Comparison of ENCODE assay signal across 23 cellular contexts in genomic region chr1:43439121-43439581, GRCh38. TPM values are rescaled to one million over a fixed set of nuclear protein-coding genes. Genes with fewer than 3 reads are reported as not detected.
DNase-seq lines count a peak whose midpoint lies in the region; ATAC-seq and TF ChIP-seq lines count a peak whose summit lies in the region.
"Had no signal": no experiment of that assay in that cellular context is flagged by ENCODE, and none has a peak within 500 bp of the region (broad histone marks: within the 10 kb centered on the region; RNA-seq: fewer than 3 reads in every experiment).

No MANE protein-coding gene starts in this region.

- peak overlapping the region; percentile 46 for H3K9ac ChIP-seq in neuronal stem cell (ENCODE audit: low read depth, low read length, poor library complexity)

- H3K36me3 ChIP-seq in heart right ventricle (peaks cover 0 to 100% (median 49%) of the 10 kb centered on the region in 9 donors), neuronal stem cell (replicated peaks in 1 of 2; ENCODE audit: control insufficient read depth in 2 of 2, insufficient read depth in 2 of 2, low read length in 2 of 2) (peaks cover 27 to 79% of the 10 kb centered on the region in 2 donors), uterus (no peaks in the 10 kb centered on the region)
- H3K36me3 ChIP-seq: breast epithelium, colonic mucosa had no signal

- H3K4me3 ChIP-seq in heart right ventricle: no peak overlapping the region
- H3K4me3 ChIP-seq in neuronal stem cell (ENCODE audit: low read length in 2 of 2): no peak overlapping the region
- H3K4me3 ChIP-seq in uterus: no peak overlapping the region
- H3K4me3 ChIP-seq: breast epithelium, colonic mucosa, Peyer's patch had no signal

- H2BK5ac ChIP-seq in neuronal stem cell (ENCODE audit: low read length): no peak overlapping the region

- H3K14ac ChIP-seq in neuronal stem cell (ENCODE audit: low read length): no peak overlapping the region

- no peak overlapping the region for H4K8ac ChIP-seq in neuronal stem cell (ENCODE audit: low read depth, low read length)

- H3K27ac ChIP-seq in heart right ventricle (no peak overlapping the region), neuronal stem cell (replicated peaks; ENCODE audit: low read length) (no peak overlapping the region), uterus (no peak overlapping the region)
- H3K27ac ChIP-seq: 22Rv1, breast epithelium, colonic mucosa, Peyer's patch had no signal

- no peak overlapping the region for H4K91ac ChIP-seq in neuronal stem cell (ENCODE audit: low read depth, low read length, poor library complexity)

- no peak overlapping the region for H3K4ac ChIP-seq in neuronal stem cell (ENCODE audit: low read length)

- no peak overlapping the region for H3K4me2 ChIP-seq in neuronal stem cell (ENCODE audit: insufficient read depth, low read length, poor library complexity, severe bottlenecking)

- whole genome bisulfite sequencing in heart right ventricle, 2 donors: 92 to 93% methylated on average over 8 of the region's 8 CpGs
- WGBS in neuronal stem cell (ENCODE audit: extremely low coverage in 2 of 2, insufficient read length in 2 of 2, insufficient replicate concordance in 1 of 2), 2 donors: no CpG with 5 or more reads among the region's 8 CpGs

- H3K9me3 ChIP-seq in heart right ventricle (no peaks in the 10 kb centered on the region), neuronal stem cell (replicated peaks in 1 of 2; ENCODE audit: control insufficient read depth in 2 of 2, insufficient read depth in 1 of 2, low read depth in 1 of 2, low read length in 2 of 2) (no peaks in the 10 kb centered on the region), uterus (no peaks in the 10 kb centered on the region)
- H3K9me3 ChIP-seq: breast epithelium, Caco-2, colonic mucosa, Peyer's patch had no signal

- H2BK15ac ChIP-seq in neuronal stem cell (ENCODE audit: low read length): no peak overlapping the region

- no peak overlapping the region for H2BK12ac ChIP-seq in neuronal stem cell (ENCODE audit: low read length)

- no peak overlapping the region for H3K23ac ChIP-seq in neuronal stem cell (ENCODE audit: low read depth, low read length, poor library complexity)

- no peaks in the 10 kb centered on the region for H3K27me3 ChIP-seq in heart right ventricle
- H3K27me3 ChIP-seq in neuronal stem cell (ENCODE audit: control insufficient read depth in 3 of 3, insufficient read depth in 3 of 3, low read depth in 1 of 3, low read length in 3 of 3): no peaks in the 10 kb centered on the region
- no peaks in the 10 kb centered on the region for H3K27me3 ChIP-seq in uterus
- H3K27me3 ChIP-seq: breast epithelium, colonic mucosa, Peyer's patch had no signal

- no peak overlapping the region for H3K18ac ChIP-seq in neuronal stem cell (ENCODE audit: low read length)

- H2BK120ac ChIP-seq in neuronal stem cell (ENCODE audit: low read depth, low read length): no peak overlapping the region

- no peak for ATAC-seq in heart right ventricle
- ATAC-seq: activated T-cell treated with anti-CD3 and anti-CD28 coated beads, Interleukin-2, amount 50 U/mL, for 4 hours; stimulated activated memory B cell treated with anti-CD40 and anti-IgM and Interleukin-4, amounts not matched to agents 10 μg/mL and 1 μg/mL and 100 μg/mL, for 72 hours had no signal

- intact Hi-C loops in cardiac septum (cut with DNase I): no loop called here
- intact Hi-C loops in heart right ventricle (cut with DNase I): no loop called here
- intact Hi-C loops in uterus (cut with DNase I; ENCODE audit: low total_unique reads): no loop called here

- peaks cover 0 to 16% (median 5%) of the 10 kb centered on the region in 9 donors for H3K4me1 ChIP-seq in heart right ventricle
- peaks cover 6 to 22% of the 10 kb centered on the region in 2 donors for H3K4me1 ChIP-seq in neuronal stem cell (ENCODE audit: control insufficient read depth in 2 of 2, insufficient read depth in 1 of 2, low read depth in 1 of 2, low read length in 2 of 2)
- H3K4me1 ChIP-seq in uterus: no peaks in the 10 kb centered on the region
- H3K4me1 ChIP-seq: breast epithelium, Caco-2, colonic mucosa had no signal

- TF ChIP-seq POLR2A in uterus (IDR thresholded peaks at IDR 0.05): no peak

- no peak overlapping the region for H2AK5ac ChIP-seq in neuronal stem cell (ENCODE audit: low read depth, low read length)

- no peaks in the 10 kb centered on the region for H3K79me1 ChIP-seq in neuronal stem cell (ENCODE audit: low read depth, low read length)

- TF ChIP-seq CTCF in heart right ventricle (IDR thresholded peaks at IDR 0.05): no peak
- no peak for TF ChIP-seq CTCF in uterus (IDR thresholded peaks at IDR 0.05)

- H2AFZ ChIP-seq in neuronal stem cell (ENCODE audit: low read length): no peak overlapping the region

- DNase-seq in DMS53 (lab: John Stamatoyannopoulos, UW): peak; percentile 51
- DNase-seq in DMS53 treated with DMSO at 0.1 percent for 48 hours (lab: John Stamatoyannopoulos, UW; ENCODE audit: unreplicated experiment): no peak
- peak; percentile 56 for DNase-seq in cardiac septum (ENCODE audit: low spot score)
- DNase-seq in heart right ventricle: no peak
- DNase-seq in neuronal stem cell (ENCODE audit: low spot score): no peak
- DNase-seq in uterus: peak; percentile 12 to 21
- no peak for DNase-seq in pons (ENCODE audit: low spot score)
- no peak for DNase-seq in HK-2 (ENCODE audit: unreplicated experiment)
- DNase-seq: activated CD4-positive, alpha-beta T cell treated with anti-CD3 and anti-CD28 coated beads for 4 hours; activated naive CD4-positive, alpha-beta T cell; activated T-cell treated with anti-CD3 and anti-CD28 coated beads, Interleukin-2, amount 50 U/mL, for 4 hours; C1 segment of cervical spinal cord; Caco-2; colonic mucosa; effector CD8-positive, alpha-beta T cell; HCEC 1CT; Kasumi-1; NCI-H1417 treated with DMSO at 0.1 percent for 48 hours; NCI-H226 had no signal

RNA-seq across cellular contexts. Expression of gene HYI, which starts 14.6 kb away (rescaled TPM):
- 26.3 TPM for total RNA-seq in cardiac septum
- 10 to 100 TPM; 15.9 to 24.4 (median 19.9) TPM for total RNA-seq in heart right ventricle
- 10 to 100 TPM; 13.1 to 67.4 TPM for polyA plus RNA-seq in heart right ventricle
- 22.2 TPM for polyA plus RNA-seq in neuronal stem cell (2013, experiment 1 of 2)
- 22.5 TPM for polyA plus RNA-seq in neuronal stem cell (2013, experiment 2 of 2)
- 10 to 100 TPM; 34.8 to 84.7 (median 70.5) TPM for total RNA-seq in uterus

RNA-seq across cellular contexts. Expression of gene SZT2, which starts 49.5 kb away (rescaled TPM):
- total RNA-seq in cardiac septum (35.7 TPM), heart right ventricle (10 to 100 TPM; 20.5 to 38.3 (median 26.0) TPM), uterus (100 to 1,000 TPM in 1 of 4 donors, 10 to 100 TPM in 3; 15.6 to 128 (median 31.0) TPM)
- 10 to 100 TPM in 1 of 2 donors, 1 to 10 TPM in 1; 8.6 to 44.0 TPM for polyA plus RNA-seq in heart right ventricle
- polyA plus RNA-seq in neuronal stem cell (2013, experiment 1 of 2): 4.2 TPM
- polyA plus RNA-seq in neuronal stem cell (2013, experiment 2 of 2): 4.0 TPM

RNA-seq across cellular contexts. Expression of gene MED8, which starts 49.6 kb away (rescaled TPM):
- total RNA-seq in cardiac septum (17.9 TPM), heart right ventricle (10 to 100 TPM; 10.5 to 22.5 (median 13.9) TPM), uterus (10 to 100 TPM; 19.4 to 33.9 (median 28.5) TPM)
- 10 to 100 TPM; 11.8 to 32.4 TPM for polyA plus RNA-seq in heart right ventricle
- polyA plus RNA-seq in neuronal stem cell (2013, experiment 1 of 2): 15.7 TPM
- polyA plus RNA-seq in neuronal stem cell (2013, experiment 2 of 2): 16.3 TPM

Comparison
In these comparisons a context has a peak if more than half of its experiments do, and no peak if none do; other contexts are left out.
1. DNase-seq: peak in DMS53 (single experiment), cardiac septum (single experiment) and uterus (2 of 2); none in DMS53 treated with DMSO at 0.1 percent for 48 hours (single experiment), heart right ventricle (0 of 2), neuronal stem cell (single experiment), pons (single experiment) and HK-2 (single experiment).